ENCODE assay signal across 27 cellular contexts in genomic region chr5:128358826-128359225, GRCh38.
DNase-seq lines count a peak whose midpoint lies in the region; ATAC-seq, FAIRE-seq and TF ChIP-seq lines count a peak whose summit lies in the region.
"Had no signal": no experiment of that assay in that cellular context is flagged by ENCODE, and none has a peak within 500 bp of the region (broad histone marks: within the 10 kb centered on the region; RNA-seq: fewer than 3 reads in every experiment).

No MANE protein-coding gene starts in this region.

- H3K4me1 ChIP-seq in astrocyte (ENCODE audit: insufficient read depth, low read length) (no peaks in the 10 kb centered on the region), pancreas (peaks cover 0 to 11% (median 6%) of the 10 kb centered on the region in 3 donors)
- H3K4me1 ChIP-seq: spleen had no signal

- no peaks in the 10 kb centered on the region for H3K79me2 ChIP-seq in astrocyte (ENCODE audit: insufficient read depth, low read length)

- intact Hi-C loops in pancreas (cut with DNase I): no loop called here

- no peaks in the 10 kb centered on the region for H3K9me3 Mint-ChIP-seq in astrocyte (ENCODE audit: unreplicated experiment)
- peaks cover 0 to 2% of the 10 kb centered on the region in 2 donors for H3K9me3 Mint-ChIP-seq in stimulated activated naive B cell treated with anti-CD40 and anti-IgM and Interleukin-4, amounts not matched to agents 10 μg/mL and 1 μg/mL and 100 μg/mL, for 72 hours
- H3K9me3 Mint-ChIP-seq: activated CD8-positive, alpha-beta T cell treated with anti-CD3 and anti-CD28 coated beads for 36 hours; activated naive CD8-positive, alpha-beta T cell treated with anti-CD3 and anti-CD28 coated beads, Interleukin-2, amount 10 ng/mL, durations not matched to agents 7 days and 5 days; naive thymus-derived CD8-positive, alpha-beta T cell; T-helper 1 cell treated with Interleukin-12 subunit alpha and Interleukin-12 subunit beta and Interleukin-4 antibody, amounts not matched to agents 30 μg/mL and 1 μg/mL, for 36 hours; type B pancreatic cell had no signal

- H3K27ac ChIP-seq in astrocyte (ENCODE audit: low read depth, low read length) (no peak overlapping the region), pancreas (no peak overlapping the region)
- H3K27ac ChIP-seq: KMS-11, spleen had no signal

- TF ChIP-seq CTCF in BJ (IDR thresholded peaks at IDR 0.05; ENCODE audit: insufficient read depth, low read depth, low read length) (no peak), astrocyte (IDR thresholded peaks at IDR 0.05; ENCODE audit: insufficient read depth, low read depth, low read length) (no peak), fibroblast of mammary gland (conservative IDR thresholded peaks at IDR 0.05; ENCODE audit: control insufficient read depth, insufficient read depth, low read depth, low read length) (no peak), pancreas (IDR thresholded peaks at IDR 0.05) (no peak)

- ATAC-seq in pancreas: no peak
- no peak for ATAC-seq in HG02610 (IDR thresholded peaks at IDR 0.05; ENCODE audit: unreplicated experiment)
- ATAC-seq in HG03045 (IDR thresholded peaks at IDR 0.05; ENCODE audit: unreplicated experiment): no peak
- no peak for ATAC-seq in stimulated activated naive B cell treated with anti-CD40 and anti-IgM and Interleukin-4, amounts not matched to agents 10 μg/mL and 1 μg/mL and 100 μg/mL, for 72 hours (replicated peaks)
- no peak for ATAC-seq in HG02973 (IDR thresholded peaks at IDR 0.05; ENCODE audit: unreplicated experiment)
- ATAC-seq: activated CD4-positive, CD25-positive, alpha-beta regulatory T cell treated with anti-CD3 and anti-CD28 coated beads, Interleukin-2, amount 50 U/mL, for 24 hours; activated CD8-positive, alpha-beta T cell treated with anti-CD3 and anti-CD28 coated beads for 36 hours; naive thymus-derived CD8-positive, alpha-beta T cell had no signal

- H3K4me3 ChIP-seq in BJ (ENCODE audit: low read depth, low read length): no peak overlapping the region
- H3K4me3 ChIP-seq in astrocyte (ENCODE audit: insufficient read depth, low read depth, low read length): no peak overlapping the region
- H3K4me3 ChIP-seq in fibroblast of mammary gland (ENCODE audit: control insufficient read depth, low read depth, low read length): no peak overlapping the region
- H3K4me3 ChIP-seq in pancreas: no peak overlapping the region
- H3K4me3 ChIP-seq: spleen had no signal

- H3K9ac ChIP-seq in astrocyte (ENCODE audit: low read length): no peak overlapping the region
- H3K9ac ChIP-seq: KMS-11 had no signal

- H3K4me1 Mint-ChIP-seq in astrocyte (ENCODE audit: low read depth, unreplicated experiment): peaks cover 6% of the 10 kb centered on the region
- no peaks in the 10 kb centered on the region for H3K4me1 Mint-ChIP-seq in stimulated activated naive B cell treated with anti-CD40 and anti-IgM and Interleukin-4, amounts not matched to agents 10 μg/mL and 1 μg/mL and 100 μg/mL, for 72 hours
- H3K4me1 Mint-ChIP-seq: activated naive CD8-positive, alpha-beta T cell treated with anti-CD3 and anti-CD28 coated beads, Interleukin-2, amount 10 ng/mL, durations not matched to agents 7 days and 5 days; naive thymus-derived CD8-positive, alpha-beta T cell had no signal

- no peaks in the 10 kb centered on the region for H3K27me3 Mint-ChIP-seq in astrocyte (ENCODE audit: low read depth, unreplicated experiment)
- no peaks in the 10 kb centered on the region for H3K27me3 Mint-ChIP-seq in stimulated activated naive B cell treated with anti-CD40 and anti-IgM and Interleukin-4, amounts not matched to agents 10 μg/mL and 1 μg/mL and 100 μg/mL, for 72 hours
- H3K27me3 Mint-ChIP-seq: activated CD8-positive, alpha-beta T cell treated with anti-CD3 and anti-CD28 coated beads for 36 hours; activated naive CD8-positive, alpha-beta T cell treated with anti-CD3 and anti-CD28 coated beads, Interleukin-2, amount 10 ng/mL, durations not matched to agents 7 days and 5 days; type B pancreatic cell had no signal

- H3K27me3 ChIP-seq in BJ (ENCODE audit: control insufficient read depth, insufficient read depth, low read length) (no peaks in the 10 kb centered on the region), astrocyte (ENCODE audit: insufficient read depth, low read length) (no peaks in the 10 kb centered on the region), pancreas (no peaks in the 10 kb centered on the region)
- H3K27me3 ChIP-seq: spleen had no signal

- POLR2A ChIA-PET in BJ (lab: Charles Lee): no interaction called here

- no peak overlapping the region for H2AFZ ChIP-seq in astrocyte (ENCODE audit: low read depth, low read length)

- no peak for FAIRE-seq in astrocyte (lab: Jason Lieb, UNC)
- FAIRE-seq in pancreas (lab: Jason Lieb, UNC): peak; percentile 34
- FAIRE-seq: D721Med, TTC549 had no signal

- CTCF ChIA-PET in BJ (lab: Yijun Ruan, JAX): no interaction called here

- peaks cover 9% of the 10 kb centered on the region for H3K36me3 ChIP-seq in BJ (ENCODE audit: control insufficient read depth, insufficient read depth, low read length)
- no peaks in the 10 kb centered on the region for H3K36me3 ChIP-seq in astrocyte (ENCODE audit: insufficient read depth, low read length)
- H3K36me3 ChIP-seq in pancreas: no peaks in the 10 kb centered on the region
- H3K36me3 ChIP-seq: spleen had no signal

- H3K36me3 Mint-ChIP-seq in astrocyte (ENCODE audit: low read depth, unreplicated experiment): peaks cover 4% of the 10 kb centered on the region
- H3K36me3 Mint-ChIP-seq in stimulated activated naive B cell treated with anti-CD40 and anti-IgM and Interleukin-4, amounts not matched to agents 10 μg/mL and 1 μg/mL and 100 μg/mL, for 72 hours: no peaks in the 10 kb centered on the region
- H3K36me3 Mint-ChIP-seq: activated naive CD8-positive, alpha-beta T cell treated with anti-CD3 and anti-CD28 coated beads, Interleukin-2, amount 10 ng/mL, durations not matched to agents 7 days and 5 days; naive thymus-derived CD8-positive, alpha-beta T cell had no signal

- H3K4me2 ChIP-seq in astrocyte (ENCODE audit: low read length): no peak overlapping the region
- H3K4me2 ChIP-seq: KMS-11 had no signal

- DNase-seq in BJ (ENCODE audit: low read depth) (peak; percentile 26), astrocyte (ENCODE audit: low read depth) (peak; percentile 23), fibroblast of mammary gland (ENCODE audit: low read depth) (peak; percentile 53), pancreas (no peak)
- DNase-seq in stimulated activated naive B cell treated with anti-CD40 and anti-IgM and Interleukin-4, amounts not matched to agents 10 μg/mL and 1 μg/mL and 100 μg/mL, for 72 hours: no peak
- DNase-seq: activated CD8-positive, alpha-beta T cell treated with anti-CD3 and anti-CD28 coated beads for 36 hours; activated naive CD8-positive, alpha-beta T cell treated with anti-CD3 and anti-CD28 coated beads, Interleukin-2, amount 10 ng/mL, durations not matched to agents 7 days and 5 days; effector CD8-positive, alpha-beta T cell; HCEC 1CT; islet precursor cell; midbrain; MM.1S; naive thymus-derived CD8-positive, alpha-beta T cell; NCI-H2029; NCI-H526; retina; SIG-M5; spleen had no signal

- WGBS in pancreas, 2 donors: 92 to 94% methylated on average over 1 of the region's 1 CpG

- H3K27ac Mint-ChIP-seq in astrocyte (ENCODE audit: unreplicated experiment): no peak overlapping the region
- H3K27ac Mint-ChIP-seq in stimulated activated naive B cell treated with anti-CD40 and anti-IgM and Interleukin-4, amounts not matched to agents 10 μg/mL and 1 μg/mL and 100 μg/mL, for 72 hours: no peak overlapping the region
- H3K27ac Mint-ChIP-seq: activated CD8-positive, alpha-beta T cell treated with anti-CD3 and anti-CD28 coated beads for 36 hours; activated naive CD8-positive, alpha-beta T cell treated with anti-CD3 and anti-CD28 coated beads, Interleukin-2, amount 10 ng/mL, durations not matched to agents 7 days and 5 days; naive thymus-derived CD8-positive, alpha-beta T cell; T-helper 1 cell treated with Interleukin-12 subunit alpha and Interleukin-12 subunit beta and Interleukin-4 antibody, amounts not matched to agents 30 μg/mL and 1 μg/mL, for 36 hours; type B pancreatic cell had no signal

- H3K4me3 Mint-ChIP-seq in astrocyte (ENCODE audit: unreplicated experiment): no peak overlapping the region
- no peak overlapping the region for H3K4me3 Mint-ChIP-seq in stimulated activated naive B cell treated with anti-CD40 and anti-IgM and Interleukin-4, amounts not matched to agents 10 μg/mL and 1 μg/mL and 100 μg/mL, for 72 hours
- H3K4me3 Mint-ChIP-seq: activated CD8-positive, alpha-beta T cell treated with anti-CD3 and anti-CD28 coated beads for 36 hours; activated naive CD8-positive, alpha-beta T cell treated with anti-CD3 and anti-CD28 coated beads, Interleukin-2, amount 10 ng/mL, durations not matched to agents 7 days and 5 days; naive thymus-derived CD8-positive, alpha-beta T cell; T-helper 1 cell treated with Interleukin-12 subunit alpha and Interleukin-12 subunit beta and Interleukin-4 antibody, amounts not matched to agents 30 μg/mL and 1 μg/mL, for 36 hours; type B pancreatic cell had no signal

- no peaks in the 10 kb centered on the region for H3K9me3 ChIP-seq in astrocyte (ENCODE audit: insufficient read depth, low read depth, low read length)
- no peaks in the 10 kb centered on the region for H3K9me3 ChIP-seq in pancreas
- H3K9me3 ChIP-seq: spleen had no signal

- no peaks in the 10 kb centered on the region for H4K20me1 ChIP-seq in astrocyte (ENCODE audit: insufficient read depth, low read length)

Comparison
In these comparisons a context has a peak if more than half of its experiments do, and no peak if none do; other contexts are left out.
1. DNase-seq: peak in BJ (single experiment), astrocyte (single experiment) and fibroblast of mammary gland (single experiment); none in pancreas (0 of 6) and stimulated activated naive B cell treated with anti-CD40 and anti-IgM and Interleukin-4, amounts not matched to agents 10 μg/mL and 1 μg/mL and 100 μg/mL, for 72 hours (single experiment).